In genomic region chr3:101724329-101725191, GRCh38 we compare ENCODE assay signal across 8 cellular contexts. TPM values are rescaled to one million over a fixed set of nuclear protein-coding genes. Genes with fewer than 3 reads are reported as not detected.
DNase-seq lines count a peak whose midpoint lies in the region; ATAC-seq and TF ChIP-seq lines count a peak whose summit lies in the region.

A gene with protein sequence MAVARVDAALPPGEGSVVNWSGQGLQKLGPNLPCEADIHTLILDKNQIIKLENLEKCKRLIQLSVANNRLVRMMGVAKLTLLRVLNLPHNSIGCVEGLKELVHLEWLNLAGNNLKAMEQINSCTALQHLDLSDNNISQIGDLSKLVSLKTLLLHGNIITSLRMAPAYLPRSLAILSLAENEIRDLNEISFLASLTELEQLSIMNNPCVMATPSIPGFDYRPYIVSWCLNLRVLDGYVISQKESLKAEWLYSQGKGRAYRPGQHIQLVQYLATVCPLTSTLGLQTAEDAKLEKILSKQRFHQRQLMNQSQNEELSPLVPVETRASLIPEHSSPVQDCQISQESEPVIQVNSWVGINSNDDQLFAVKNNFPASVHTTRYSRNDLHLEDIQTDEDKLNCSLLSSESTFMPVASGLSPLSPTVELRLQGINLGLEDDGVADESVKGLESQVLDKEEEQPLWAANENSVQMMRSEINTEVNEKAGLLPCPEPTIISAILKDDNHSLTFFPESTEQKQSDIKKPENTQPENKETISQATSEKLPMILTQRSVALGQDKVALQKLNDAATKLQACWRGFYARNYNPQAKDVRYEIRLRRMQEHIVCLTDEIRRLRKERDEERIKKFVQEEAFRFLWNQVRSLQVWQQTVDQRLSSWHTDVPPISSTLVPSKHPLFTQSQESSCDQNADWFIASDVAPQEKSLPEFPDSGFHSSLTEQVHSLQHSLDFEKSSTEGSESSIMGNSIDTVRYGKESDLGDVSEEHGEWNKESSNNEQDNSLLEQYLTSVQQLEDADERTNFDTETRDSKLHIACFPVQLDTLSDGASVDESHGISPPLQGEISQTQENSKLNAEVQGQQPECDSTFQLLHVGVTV (plus strand): TSS chr3:101724614. CDS start chr3:101724677, 63 bp downstream.

- POLR2A ChIA-PET in OCI-LY7 (lab: Charles Lee), result interaction anchor here (0.6 to 2.3 kb wide), 26 partner anchors 11 to 417 kb away, joined by 3 to 12 read pairs (median 5); partner anchors contain the start of genes NXPE3, RPL24 and ZBTB11

- peaks cover 47% of the 10 kb centered on the region for H3K4me1 ChIP-seq in OCI-LY7 (ENCODE audit: insufficient read depth, low read length, poor library complexity, severe bottlenecking)
- peaks cover 6% of the 10 kb centered on the region for H3K4me1 ChIP-seq in mucosa of descending colon (ENCODE audit: low read depth)

- peaks cover 53% of the 10 kb centered on the region for H3K79me2 ChIP-seq in OCI-LY7 (ENCODE audit: insufficient read depth, low read depth, low read length)

- H3K27ac ChIP-seq in OCI-LY7 (ENCODE audit: low read depth, low read length, poor library complexity, severe bottlenecking) (peak within 1 kb of the TSS; percentile 83), epithelial cell of prostate (peak within 1 kb of the TSS; percentile 36)

- H3K4me3 ChIP-seq in OCI-LY7 (ENCODE audit: low read depth, low read length, poor library complexity, severe bottlenecking), result peak within 1 kb of the TSS; percentile 87
- peak within 1 kb of the TSS; percentile 52 for H3K4me3 ChIP-seq in mucosa of descending colon

- peak; percentile 86 for ATAC-seq in GM21526 (IDR thresholded peaks at IDR 0.05; ENCODE audit: low FRiP score, unreplicated experiment)
- ATAC-seq in mucosa of descending colon, result peak; percentile 99

- no peaks in the 10 kb centered on the region for H4K20me1 ChIP-seq in OCI-LY7 (ENCODE audit: insufficient read depth, low read length)

- intact Hi-C loops in OCI-LY7 (cut with micrococcal nuclease; ENCODE audit: unreplicated experiment) (loop anchor here (1.0 to 5.0 kb wide), 2 partner anchors 37 to 55 kb away; partner anchors contain the start of genes NXPE3 and RPL24), mucosa of descending colon (cut with DNase I, micrococcal nuclease) (no loop called here)

- CTCF ChIA-PET in OCI-LY7 (lab: Charles Lee; ENCODE audit: unreplicated experiment), result interaction anchor here (0.7 to 1.4 kb wide), 3 partner anchors 23 to 78 kb away, joined by 4 read pairs; no protein-coding TSS in a partner anchor

- no peaks in the 10 kb centered on the region for H3K9me2 ChIP-seq in OCI-LY7 (ENCODE audit: insufficient read depth, low read length)

- BruUV-seq in OCI-LY7 (replicated peaks; lab: Mats Ljungman, UMichigan), result no TSS peak

- H3K36me3 ChIP-seq in OCI-LY7 (ENCODE audit: insufficient read depth, low read length), result peaks cover 34% of the 10 kb centered on the region
- H3K36me3 ChIP-seq in mucosa of descending colon (ENCODE audit: low read depth), result peaks cover 3% of the 10 kb centered on the region

- DNase-seq in D341Med (ENCODE audit: low spot score), result peak; percentile 92
- peak; percentile 52 for DNase-seq in HuH-7.5 (ENCODE audit: low spot score)
- DNase-seq in OCI-LY7 (ENCODE audit: low spot score), result peak; percentile 96
- peak; percentile 80 for DNase-seq in activated T-cell treated with anti-CD3 and anti-CD28 coated beads for 1 hour (ENCODE audit: low read depth)
- DNase-seq in epithelial cell of prostate (ENCODE audit: low read depth, low spot score), result peak; percentile 70
- DNase-seq in mucosa of descending colon, result peak; percentile 91 to 94 (median 93)
- DNase-seq in stimulated activated CD8-positive, alpha-beta memory T cell treated with anti-CD3 and anti-CD28 coated beads, Interleukin-4, amount 100 ng/mL, for 24 hours (ENCODE audit: low read depth), result peak; percentile 82

- no peak for TF ChIP-seq CTCF in OCI-LY7 (conservative IDR thresholded peaks at IDR 0.05; ENCODE audit: low read length)
- no peak for TF ChIP-seq CTCF in mucosa of descending colon (IDR thresholded peaks at IDR 0.05)

- peak within 1 kb of the TSS; percentile 73; the same call in 1 of the 2 replicates for H2AFZ ChIP-seq in OCI-LY7 (ENCODE audit: low read length)

- H3K9me3 ChIP-seq in OCI-LY7 (ENCODE audit: low read length) (peaks cover 4% of the 10 kb centered on the region; the same call in 1 of the 2 replicates), mucosa of descending colon (no peaks in the 10 kb centered on the region)

- peak within 1 kb of the TSS; percentile 86 for H3K4me2 ChIP-seq in OCI-LY7 (ENCODE audit: low read length)

RNA-seq across cellular contexts. Expression of the gene that starts here (rescaled TPM):
- 25.3 and 27.3 TPM in 2 replicates for total RNA-seq in OCI-LY7 (2014; rRNA removed; shearing (Covaris generic))
- 43.5 and 46.7 TPM in 2 replicates for total RNA-seq in OCI-LY7 (2022)
- 10 to 100 TPM in 1 of 3 donors, 1 to 10 TPM in 2; 4.2 to 10.2 (median 4.3) TPM for total RNA-seq in mucosa of descending colon

Comparison
In these comparisons a context has a peak if more than half of its experiments do, and no peak if none do; other contexts are left out.
1. Peak in every context shown above with its lines: DNase-seq, ATAC-seq, H3K4me3 ChIP-seq and H3K27ac ChIP-seq.